8 cellular contexts compared by ENCODE assay signal in genomic region chr4:141220655-141221605, GRCh38. TPM values are rescaled to one million over a fixed set of nuclear protein-coding genes. Genes with fewer than 3 reads are reported as not detected.
A peak's percentile ranks its signal among the peaks of the same experiment; 100 is the strongest.
DNase-seq lines count a peak whose midpoint lies in the region; ATAC-seq and TF ChIP-seq lines count a peak whose summit lies in the region.

Gene ZNF330 (plus strand): TSS chr4:141220895. CDS start chr4:141222372, 1,477 bp downstream.

- peaks cover 6% of the 10 kb centered on the region for H3K27me3 Mint-ChIP-seq in activated T-cell treated with anti-CD3 and anti-CD28 coated beads, Interleukin-2, amount 50 U/mL, for 4 hours (ENCODE audit: low read depth)

- WGBS in esophagus, 2 donors: 0% methylated on average over 56 of the region's 56 CpGs

- peaks cover 38% of the 10 kb centered on the region for H3K79me2 ChIP-seq in PC-9 (ENCODE audit: low read depth)

- H3F3A ChIP-seq in PC-9 (ENCODE audit: insufficient read depth, low read depth): no peaks in the 10 kb centered on the region

- H3K36me3 ChIP-seq in HUES6 (ENCODE audit: control insufficient read depth, insufficient read depth, low read length) (peaks cover 27% of the 10 kb centered on the region), PC-9 (ENCODE audit: low read depth) (peaks cover 7% of the 10 kb centered on the region; the same call in 1 of the 2 replicates), esophagus (ENCODE audit: control insufficient read depth in 2 of 2, insufficient read depth in 2 of 2, low read length in 1 of 2) (no peaks in the 10 kb centered on the region), mucosa of stomach (ENCODE audit: control insufficient read depth, insufficient read depth, low read length) (no peaks in the 10 kb centered on the region)

- H3K9ac ChIP-seq in HUES6 (ENCODE audit: low read length) (peak within 1 kb of the TSS; percentile 60), mucosa of stomach (ENCODE audit: low read length) (peak within 1 kb of the TSS; percentile 98)

- TSS peak; percentile 64 for BruUV-seq in PC-9 (replicated peaks; lab: Mats Ljungman, UMichigan)

- H3K4me3 Mint-ChIP-seq in activated T-cell treated with anti-CD3 and anti-CD28 coated beads, Interleukin-2, amount 50 U/mL, for 4 hours: peak within 1 kb of the TSS; percentile 98

- DNase-seq in DMS153 treated with DMSO at 0.1 percent for 48 hours (lab: John Stamatoyannopoulos, UW; ENCODE audit: unreplicated experiment) (peak; percentile 65), PC-9 (peak; percentile 59 to 93)
- peak; percentile 90 for DNase-seq in activated T-cell treated with anti-CD3 and anti-CD28 coated beads, Interleukin-2, amount 50 U/mL, for 4 hours
- DNase-seq in stimulated activated CD8-positive, alpha-beta memory T cell treated with anti-CD3 and anti-CD28 coated beads, Interleukin-7, amount 100 ng/mL, for 1 hour (ENCODE audit: low read depth in 2 of 2): peak; percentile 81 to 88

- H3K9me2 ChIP-seq in PC-9 (ENCODE audit: insufficient read depth): no peaks in the 10 kb centered on the region

- peak within 1 kb of the TSS; percentile 79 for H3K4me3 ChIP-seq in HUES6 (ENCODE audit: low read depth, low read length)
- peak within 1 kb of the TSS; percentile 99 for H3K4me3 ChIP-seq in PC-9
- peak within 1 kb of the TSS; percentile 83 to 91 for H3K4me3 ChIP-seq in esophagus (ENCODE audit: low read depth in 1 of 2, low read length in 2 of 2)
- H3K4me3 ChIP-seq in mucosa of stomach (ENCODE audit: low read length): peak within 1 kb of the TSS; percentile 100

- intact Hi-C loops in PC-9 (cut with micrococcal nuclease; ENCODE audit: unreplicated experiment): loop anchor here (5.0 kb wide), 1 partner anchor 359 kb away; no protein-coding TSS in a partner anchor

- CTCF ChIA-PET in PC-9 (lab: Charles Lee): interaction anchor here (0.6 kb wide), 1 partner anchor 88 kb away, joined by 3 read pairs; the partner anchor contains the start of gene RNF150

- H3K27me3 ChIP-seq in HUES6 (ENCODE audit: control insufficient read depth, insufficient read depth, low read length): no peaks in the 10 kb centered on the region
- H3K27me3 ChIP-seq in PC-9 (ENCODE audit: insufficient read depth, low read depth): no peaks in the 10 kb centered on the region
- no peaks in the 10 kb centered on the region for H3K27me3 ChIP-seq in esophagus (ENCODE audit: control insufficient read depth in 1 of 2, insufficient read depth in 2 of 2, low read length in 2 of 2)
- no peaks in the 10 kb centered on the region for H3K27me3 ChIP-seq in mucosa of stomach (ENCODE audit: control insufficient read depth, insufficient read depth, low read length)

- peak within 1 kb of the TSS; percentile 76 for H3K4me2 ChIP-seq in PC-9

- H3K4me1 ChIP-seq in HUES6 (ENCODE audit: control insufficient read depth, insufficient read depth, low read length) (peaks cover 5% of the 10 kb centered on the region), PC-9 (replicated peaks; ENCODE audit: insufficient read depth) (0 out of 2 replicates have a peak, but pooled peaks cover 5% of the 10 kb centered on the region), esophagus (ENCODE audit: control insufficient read depth in 2 of 2, insufficient read depth in 2 of 2, low read length in 1 of 2) (no peaks in the 10 kb centered on the region), mucosa of stomach (ENCODE audit: control insufficient read depth, insufficient read depth, low read length) (peaks cover 9% of the 10 kb centered on the region)

- H4K20me1 ChIP-seq in PC-9 (ENCODE audit: insufficient read depth): peaks cover 5% of the 10 kb centered on the region; the same call in 1 of the 2 replicates

- H2AFZ ChIP-seq in PC-9: peak within 1 kb of the TSS; percentile 99

- peak; percentile 32; the same call in 1 of the 2 replicates for TF ChIP-seq CTCF in PC-9 (conservative IDR thresholded peaks at IDR 0.05)

- ATAC-seq in GM21423 (IDR thresholded peaks at IDR 0.05; ENCODE audit: unreplicated experiment): peak; percentile 86
- ATAC-seq in activated T-cell treated with anti-CD3 and anti-CD28 coated beads, Interleukin-2, amount 50 U/mL, for 4 hours: peak; percentile 89 to 91

- H3K36me3 Mint-ChIP-seq in activated T-cell treated with anti-CD3 and anti-CD28 coated beads, Interleukin-2, amount 50 U/mL, for 4 hours (ENCODE audit: insufficient read depth): peaks cover 18% of the 10 kb centered on the region

- POLR2A ChIA-PET in PC-9 (lab: Charles Lee; ENCODE audit: unreplicated experiment): no interaction called here

- H3K9me3 Mint-ChIP-seq in activated T-cell treated with anti-CD3 and anti-CD28 coated beads, Interleukin-2, amount 50 U/mL, for 4 hours: no peaks in the 10 kb centered on the region

- H3K9me3 ChIP-seq in HUES6 (ENCODE audit: control insufficient read depth, insufficient read depth, low read depth, low read length) (no peaks in the 10 kb centered on the region), PC-9 (ENCODE audit: insufficient read depth, low read depth) (no peaks in the 10 kb centered on the region), esophagus (ENCODE audit: control insufficient read depth in 2 of 2, insufficient read depth in 1 of 2, low read depth in 1 of 2, low read length in 1 of 2) (no peaks in the 10 kb centered on the region), mucosa of stomach (ENCODE audit: control insufficient read depth, low read length) (no peaks in the 10 kb centered on the region)

- no peak within 1 kb of the TSS; the same call in 1 of the 2 replicates for H3K27ac ChIP-seq in HUES6 (ENCODE audit: low read depth, low read length)
- peak within 1 kb of the TSS; percentile 70 for H3K27ac ChIP-seq in PC-9
- peak within 1 kb of the TSS; percentile 89 to 97 for H3K27ac ChIP-seq in esophagus (ENCODE audit: low read depth in 2 of 2, low read length in 1 of 2)

- H3K4me1 Mint-ChIP-seq in activated T-cell treated with anti-CD3 and anti-CD28 coated beads, Interleukin-2, amount 50 U/mL, for 4 hours (ENCODE audit: low read depth): peaks cover 41% of the 10 kb centered on the region

RNA-seq across cellular contexts. Expression of gene ZNF330, which starts in this region (rescaled TPM):
- total RNA-seq in PC-9 (2021): 22.5 and 38.4 TPM in 2 replicates
- 10 to 100 TPM; 58.8 to 63.5 (median 62.4) TPM for total RNA-seq in activated T-cell treated with anti-CD3 and anti-CD28 coated beads, Interleukin-2, amount 50 U/mL, for 4 hours
- 10 to 100 TPM; 11.0 to 21.5 TPM for polyA plus RNA-seq in esophagus
